Comparison of ENCODE assay signal across 13 cellular contexts in genomic region chr2:49934481-49934880, GRCh38.
DNase-seq lines count a peak whose midpoint lies in the region; ATAC-seq and TF ChIP-seq lines count a peak whose summit lies in the region.
"Had no signal": no experiment of that assay in that cellular context is flagged by ENCODE, and none has a peak within 500 bp of the region (broad histone marks: within the 10 kb centered on the region; RNA-seq: fewer than 3 reads in every experiment).

No MANE protein-coding gene starts in this region.

- no peak for TF ChIP-seq CTCF in nephron progenitor cell (IDR thresholded peaks at IDR 0.05)

- H3K9me3 Mint-ChIP-seq in nephron progenitor cell: no peaks in the 10 kb centered on the region
- H3K9me3 Mint-ChIP-seq: H9 had no signal

- DNase-seq in NCI-H69 (lab: John Stamatoyannopoulos, UW) (peak; percentile 46), kidney tubule cell (ENCODE audit: low spot score) (peak; percentile 17), nephron progenitor cell (no peak), H7 (no peak)
- DNase-seq: C1 segment of cervical spinal cord; Calu3; CD4-positive, alpha-beta memory T cell; DND-41; GM23248; H9 had no signal

- H3K27me3 ChIP-seq in H7 (ENCODE audit: control insufficient read depth, insufficient read depth, low read length): peaks cover 60% of the 10 kb centered on the region

- H3K4me3 Mint-ChIP-seq in nephron progenitor cell: no peak overlapping the region
- H3K4me3 Mint-ChIP-seq: CD4-positive, alpha-beta memory T cell had no signal

- no peaks in the 10 kb centered on the region for H3K36me3 ChIP-seq in H7 (replicated peaks; ENCODE audit: control insufficient read depth, insufficient read depth, low read length)

- H3K4me1 Mint-ChIP-seq in nephron progenitor cell: peaks cover 34% of the 10 kb centered on the region
- H3K4me1 Mint-ChIP-seq: CD4-positive, alpha-beta memory T cell had no signal

- peaks cover 6% of the 10 kb centered on the region for H3K27me3 Mint-ChIP-seq in nephron progenitor cell (ENCODE audit: low read depth, poor library complexity)

- peak overlapping the region; percentile 81 for H3K27ac Mint-ChIP-seq in nephron progenitor cell
- H3K27ac Mint-ChIP-seq: CD4-positive, alpha-beta memory T cell; H9 had no signal

- ATAC-seq in GM21360 (IDR thresholded peaks at IDR 0.05; ENCODE audit: unreplicated experiment): no peak
- ATAC-seq in HG03354 (IDR thresholded peaks at IDR 0.05; ENCODE audit: poor library complexity, severe bottlenecking, unreplicated experiment): no peak
- ATAC-seq: HCT116 had no signal

- H3K4me3 ChIP-seq in H7 (ENCODE audit: insufficient read depth, low read depth, low read length): no peak overlapping the region
- H3K4me3 ChIP-seq: GM23248 had no signal

- no peaks in the 10 kb centered on the region for H3K36me3 Mint-ChIP-seq in nephron progenitor cell (ENCODE audit: low read depth)
- H3K36me3 Mint-ChIP-seq: CD4-positive, alpha-beta memory T cell had no signal

Comparison
In these comparisons a context has a peak if more than half of its experiments do, and no peak if none do; other contexts are left out.
1. DNase-seq: peak in NCI-H69 (single experiment) and kidney tubule cell (single experiment); none in nephron progenitor cell (single experiment) and H7 (single experiment).